ENCODE assay signal across 1 cellular context in the genomic region with DNA sequence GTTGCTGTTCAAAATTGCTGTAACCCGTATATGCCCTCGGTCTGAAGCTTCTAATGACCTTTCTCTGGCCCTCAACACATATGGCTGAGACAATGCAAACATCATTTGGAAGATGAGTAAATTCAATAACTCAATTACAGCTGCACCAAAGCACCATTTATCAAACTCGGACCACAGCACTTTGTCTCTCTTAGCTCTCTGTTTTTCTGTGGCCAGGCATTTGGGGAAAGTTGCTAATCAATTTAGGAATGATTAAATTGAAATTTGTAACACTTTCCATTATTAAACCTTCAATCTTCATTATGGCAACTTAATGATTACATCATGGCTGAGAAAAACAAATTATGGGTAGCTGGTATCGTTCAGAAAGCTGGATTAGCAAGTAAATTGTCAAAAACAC.
TF ChIP-seq lines count a peak whose summit lies in the region.

No MANE protein-coding gene starts in this region.

TF ChIP-seq in SK-N-SH, 30 proteins besides CTCF, POLR2A, EP300 and RAD21 (continued from another document):
- TF ChIP-seq, protein P1, sequence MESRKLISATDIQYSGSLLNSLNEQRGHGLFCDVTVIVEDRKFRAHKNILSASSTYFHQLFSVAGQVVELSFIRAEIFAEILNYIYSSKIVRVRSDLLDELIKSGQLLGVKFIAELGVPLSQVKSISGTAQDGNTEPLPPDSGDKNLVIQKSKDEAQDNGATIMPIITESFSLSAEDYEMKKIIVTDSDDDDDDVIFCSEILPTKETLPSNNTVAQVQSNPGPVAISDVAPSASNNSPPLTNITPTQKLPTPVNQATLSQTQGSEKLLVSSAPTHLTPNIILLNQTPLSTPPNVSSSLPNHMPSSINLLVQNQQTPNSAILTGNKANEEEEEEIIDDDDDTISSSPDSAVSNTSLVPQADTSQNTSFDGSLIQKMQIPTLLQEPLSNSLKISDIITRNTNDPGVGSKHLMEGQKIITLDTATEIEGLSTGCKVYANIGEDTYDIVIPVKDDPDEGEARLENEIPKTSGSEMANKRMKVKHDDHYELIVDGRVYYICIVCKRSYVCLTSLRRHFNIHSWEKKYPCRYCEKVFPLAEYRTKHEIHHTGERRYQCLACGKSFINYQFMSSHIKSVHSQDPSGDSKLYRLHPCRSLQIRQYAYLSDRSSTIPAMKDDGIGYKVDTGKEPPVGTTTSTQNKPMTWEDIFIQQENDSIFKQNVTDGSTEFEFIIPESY (IDR thresholded peaks at IDR 0.05; ENCODE audit: borderline replicate concordance, low read depth): no peak
- TF ChIP-seq, protein P2, sequence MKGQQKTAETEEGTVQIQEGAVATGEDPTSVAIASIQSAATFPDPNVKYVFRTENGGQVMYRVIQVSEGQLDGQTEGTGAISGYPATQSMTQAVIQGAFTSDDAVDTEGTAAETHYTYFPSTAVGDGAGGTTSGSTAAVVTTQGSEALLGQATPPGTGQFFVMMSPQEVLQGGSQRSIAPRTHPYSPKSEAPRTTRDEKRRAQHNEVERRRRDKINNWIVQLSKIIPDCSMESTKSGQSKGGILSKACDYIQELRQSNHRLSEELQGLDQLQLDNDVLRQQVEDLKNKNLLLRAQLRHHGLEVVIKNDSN (IDR thresholded peaks at IDR 0.05; ENCODE audit: borderline replicate concordance, low read depth): no peak
